In the genomic region with DNA sequence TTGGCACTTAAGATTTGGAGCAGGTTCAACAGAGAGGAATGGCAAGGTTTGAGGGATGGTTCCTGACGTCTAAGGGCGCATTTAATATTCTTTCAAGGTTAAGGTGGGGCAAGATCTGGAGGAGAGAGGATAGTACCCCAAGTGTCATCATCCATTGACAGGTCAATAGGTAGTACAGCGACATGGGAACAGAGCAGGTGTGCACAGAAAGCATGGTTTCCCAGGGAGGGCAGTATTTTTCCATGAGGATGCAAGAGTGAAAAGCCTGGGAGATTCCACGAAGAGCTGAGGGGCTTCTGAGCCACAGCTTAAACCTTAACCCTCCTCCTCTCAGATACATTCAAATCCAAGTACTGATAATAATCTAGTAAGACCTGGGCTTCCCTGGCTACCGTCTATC, we compare ENCODE assay signal across 12 cellular contexts. TPM values are rescaled to one million over a fixed set of nuclear protein-coding genes. Genes with fewer than 3 reads are reported as not detected.
DNase-seq lines count a peak whose midpoint lies in the region; ATAC-seq and TF ChIP-seq lines count a peak whose summit lies in the region.
"Had no signal": no experiment of that assay in that cellular context is flagged by ENCODE, and none has a peak within 500 bp of the region (broad histone marks: within the 10 kb centered on the region; RNA-seq: fewer than 3 reads in every experiment).

No MANE protein-coding gene starts in this region.

- no peaks in the 10 kb centered on the region for H3K9me3 ChIP-seq in adrenal gland (replicated peaks in 1 of 3)
- no peaks in the 10 kb centered on the region for H3K9me3 ChIP-seq in mesenchymal stem cell (ENCODE audit: control insufficient read depth, low read length)
- no peaks in the 10 kb centered on the region for H3K9me3 ChIP-seq in suprapubic skin

- peak overlapping the region; percentile 72 for H3K4me3 Mint-ChIP-seq in activated CD8-positive, alpha-beta memory T cell treated with anti-CD3 and anti-CD28 coated beads, Interleukin-2, amount 10 ng/mL, durations not matched to agents 7 days and 5 days

- H2BK5ac ChIP-seq in mesenchymal stem cell (ENCODE audit: low read depth, low read length, poor library complexity, severe bottlenecking) = no peak overlapping the region

- TF ChIP-seq CTCF in adrenal gland (IDR thresholded peaks at IDR 0.05) = no peak
- no peak for TF ChIP-seq CTCF in suprapubic skin (IDR thresholded peaks at IDR 0.05)

- WGBS in adrenal gland, 4 donors = 63 to 90% (median 83%) methylated on average over 5 of the region's 5 CpGs
- 74% methylated on average over 5 of the region's 5 CpGs for WGBS in mesenchymal stem cell
- 68% methylated on average over 5 of the region's 5 CpGs for WGBS in suprapubic skin

- no peak overlapping the region for H2AFZ ChIP-seq in mesenchymal stem cell (ENCODE audit: low read depth, low read length)

- H2BK15ac ChIP-seq in mesenchymal stem cell (ENCODE audit: low read depth, poor library complexity, severe bottlenecking) = no peak overlapping the region

- no peak overlapping the region for H3K23ac ChIP-seq in mesenchymal stem cell (ENCODE audit: low read length in 2 of 2)

- peak overlapping the region in 3 of 4 donors; percentile 22 to 67 (median 43) for H3K4me3 ChIP-seq in adrenal gland
- peak overlapping the region in 1 of 2 experiments; percentile 81 for H3K4me3 ChIP-seq in mesenchymal stem cell (ENCODE audit: insufficient read depth in 1 of 2, low read depth in 1 of 2, low read length in 2 of 2)
- H3K4me3 ChIP-seq in suprapubic skin = peak overlapping the region; percentile 53

- H3K4ac ChIP-seq in mesenchymal stem cell (ENCODE audit: low read depth in 1 of 2, low read length in 2 of 2) = no peak overlapping the region

- H3K36me3 Mint-ChIP-seq in activated CD8-positive, alpha-beta memory T cell treated with anti-CD3 and anti-CD28 coated beads, Interleukin-2, amount 10 ng/mL, durations not matched to agents 7 days and 5 days = no peaks in the 10 kb centered on the region

- peaks cover 40% of the 10 kb centered on the region for H3K27me3 Mint-ChIP-seq in activated CD8-positive, alpha-beta memory T cell treated with anti-CD3 and anti-CD28 coated beads, Interleukin-2, amount 10 ng/mL, durations not matched to agents 7 days and 5 days

- no peak for DNase-seq in activated CD8-positive, alpha-beta memory T cell treated with anti-CD3 and anti-CD28 coated beads, Interleukin-2, amount 10 ng/mL, durations not matched to agents 7 days and 5 days
- no peak for DNase-seq in activated CD8-positive, alpha-beta memory T cell treated with anti-CD3 and anti-CD28 coated beads, Interleukin-2, amount 50 U/mL, for 48 hours
- DNase-seq in adrenal gland = no peak
- no peak for DNase-seq in mesenchymal stem cell
- DNase-seq in suprapubic skin (ENCODE audit: low spot score in 2 of 2) = no peak
- DNase-seq in NCI-H1436 treated with DMSO at 0.1 percent for 48 hours (lab: John Stamatoyannopoulos, UW) = no peak
- no peak for DNase-seq in AG08396 (ENCODE audit: low spot score)
- DNase-seq: activated CD4-positive, alpha-beta T cell treated with anti-CD3 and anti-CD28 coated beads, Interleukin-2, amount 50 U/mL, for 4 hours; NCI-H2029 treated with DMSO at 0.1 percent for 48 hours had no signal

- intact Hi-C loops in adrenal gland (cut with DNase I) = no loop called here

- no peaks in the 10 kb centered on the region for H3K9me3 Mint-ChIP-seq in activated CD8-positive, alpha-beta memory T cell treated with anti-CD3 and anti-CD28 coated beads, Interleukin-2, amount 10 ng/mL, durations not matched to agents 7 days and 5 days (ENCODE audit: low read depth)

- H3K36me3 ChIP-seq in adrenal gland (replicated peaks in 1 of 2) (no peaks in the 10 kb centered on the region), mesenchymal stem cell (ENCODE audit: control insufficient read depth in 1 of 2, insufficient read depth in 2 of 2, low read depth in 1 of 2, low read length in 2 of 2) (peaks cover 0 to 5% of the 10 kb centered on the region in 2 experiments), suprapubic skin (no peaks in the 10 kb centered on the region)
- H3K36me3 ChIP-seq: cardiac muscle cell had no signal

- no peak for TF ChIP-seq POLR2A in adrenal gland (IDR thresholded peaks at IDR 0.05)
- no peak for TF ChIP-seq POLR2A in suprapubic skin (IDR thresholded peaks at IDR 0.05)

- no peak for TF ChIP-seq EP300 in suprapubic skin (IDR thresholded peaks at IDR 0.05)

- no peak overlapping the region for H4K91ac ChIP-seq in mesenchymal stem cell (ENCODE audit: low read length)

- H2BK12ac ChIP-seq in mesenchymal stem cell (ENCODE audit: low read length in 2 of 2) = no peak overlapping the region

- no peak for ATAC-seq in activated CD8-positive, alpha-beta memory T cell treated with anti-CD3 and anti-CD28 coated beads, Interleukin-2, amount 10 ng/mL, durations not matched to agents 7 days and 5 days
- ATAC-seq in HG02973 (IDR thresholded peaks at IDR 0.05; ENCODE audit: unreplicated experiment) = no peak

- H3K4me1 Mint-ChIP-seq in activated CD8-positive, alpha-beta memory T cell treated with anti-CD3 and anti-CD28 coated beads, Interleukin-2, amount 10 ng/mL, durations not matched to agents 7 days and 5 days = peaks cover 14% of the 10 kb centered on the region

- peak overlapping the region; percentile 48 for H3K4me2 ChIP-seq in mesenchymal stem cell (ENCODE audit: low read length, poor library complexity, severe bottlenecking)

- H3K9ac ChIP-seq in mesenchymal stem cell (ENCODE audit: low read length) = peak overlapping the region; percentile 47

- H3K27ac ChIP-seq in adrenal gland (no peak overlapping the region), mesenchymal stem cell (ENCODE audit: low read length, poor library complexity, severe bottlenecking) (no peak overlapping the region), suprapubic skin (no peak overlapping the region)
- H3K27ac ChIP-seq: cardiac muscle cell, RWPE1 had no signal

- CTCF ChIA-PET in activated CD8-positive, alpha-beta memory T cell treated with anti-CD3 and anti-CD28 coated beads, Interleukin-2, amount 10 ng/mL, durations not matched to agents 7 days and 5 days (lab: Charles Lee) = interaction anchor here (0.8 to 1.0 kb wide), 2 partner anchors 29 to 33 kb away, joined by 4 to 5 read pairs; no protein-coding TSS in a partner anchor

- no peak overlapping the region for H3K14ac ChIP-seq in mesenchymal stem cell (ENCODE audit: low read length in 2 of 2)

- no peak overlapping the region for H3K18ac ChIP-seq in mesenchymal stem cell (ENCODE audit: low read depth in 1 of 2, low read length in 2 of 2)

- H2BK120ac ChIP-seq in mesenchymal stem cell (ENCODE audit: low read depth, low read length) = no peak overlapping the region

- H3K79me1 ChIP-seq in mesenchymal stem cell (replicated peaks; ENCODE audit: low read length, poor library complexity, severe bottlenecking) = no peaks in the 10 kb centered on the region

- no peak overlapping the region for H2AK5ac ChIP-seq in mesenchymal stem cell (ENCODE audit: low read length, severe bottlenecking)

- H3K27ac Mint-ChIP-seq in activated CD8-positive, alpha-beta memory T cell treated with anti-CD3 and anti-CD28 coated beads, Interleukin-2, amount 10 ng/mL, durations not matched to agents 7 days and 5 days = no peak overlapping the region

- H3K4me1 ChIP-seq in adrenal gland (replicated peaks in 1 of 2) (peaks cover 0 to 6% of the 10 kb centered on the region in 2 donors), mesenchymal stem cell (ENCODE audit: control insufficient read depth, insufficient read depth, low read depth, low read length) (peaks cover 16% of the 10 kb centered on the region), suprapubic skin (peaks cover 14% of the 10 kb centered on the region)

- H3K27me3 ChIP-seq in adrenal gland = no peaks in the 10 kb centered on the region
- H3K27me3 ChIP-seq in mesenchymal stem cell (ENCODE audit: control insufficient read depth in 1 of 2, insufficient read depth in 1 of 2, low read length in 2 of 2) = peaks cover 1 to 25% of the 10 kb centered on the region in 2 experiments
- H3K27me3 ChIP-seq in suprapubic skin = no peaks in the 10 kb centered on the region

- no peak overlapping the region for H4K8ac ChIP-seq in mesenchymal stem cell (ENCODE audit: low read length)

RNA-seq across cellular contexts. Expression of a gene that starts 9.1 kb away (rescaled TPM):
- 1 to 10 TPM; 3.0 to 4.0 TPM for total RNA-seq in activated CD8-positive, alpha-beta memory T cell treated with anti-CD3 and anti-CD28 coated beads, Interleukin-2, amount 10 ng/mL, durations not matched to agents 7 days and 5 days
- total RNA-seq in adrenal gland (10 to 100 TPM in 6 of 8 donors, 1 to 10 TPM in 2; 7.5 to 21.6 (median 13.3) TPM), suprapubic skin (1 to 10 TPM; 4.0 to 10.0 (median 7.0) TPM)
- 1 to 10 TPM; 4.3 to 9.2 (median 7.4) TPM for polyA plus RNA-seq in adrenal gland
- 3.5 TPM for polyA plus RNA-seq in mesenchymal stem cell (2013, experiment 1 of 2)
- polyA plus RNA-seq in mesenchymal stem cell (2013, experiment 2 of 2) = 2.9 TPM

RNA-seq across cellular contexts. Expression of a gene that starts 27.2 kb away (rescaled TPM):
- total RNA-seq in activated CD8-positive, alpha-beta memory T cell treated with anti-CD3 and anti-CD28 coated beads, Interleukin-2, amount 10 ng/mL, durations not matched to agents 7 days and 5 days = 10 to 100 TPM; 52.6 to 61.7 TPM
- 10 to 100 TPM; 12.3 to 37.3 (median 26.1) TPM for total RNA-seq in adrenal gland
- 100 to 1,000 TPM in 2 of 3 donors, 10 to 100 TPM in 1; 17.8 to 131 (median 110) TPM for polyA plus RNA-seq in adrenal gland
- polyA plus RNA-seq in mesenchymal stem cell (2013, experiment 1 of 2) = 19.8 TPM
- 20.1 TPM for polyA plus RNA-seq in mesenchymal stem cell (2013, experiment 2 of 2)
- 10 to 100 TPM; 36.3 to 82.6 (median 49.6) TPM for total RNA-seq in suprapubic skin

RNA-seq across cellular contexts. Expression of a gene that starts 57.7 kb away (rescaled TPM):
- total RNA-seq in activated CD8-positive, alpha-beta memory T cell treated with anti-CD3 and anti-CD28 coated beads, Interleukin-2, amount 10 ng/mL, durations not matched to agents 7 days and 5 days = 10 to 100 TPM in 1 of 2 experiments, 1 to 10 TPM in 1; 9.1 to 11.5 TPM
- total RNA-seq in adrenal gland (10 to 100 TPM in 1 of 8 donors, 1 to 10 TPM in 7; 2.5 to 11.4 (median 5.5) TPM), suprapubic skin (100 to 1,000 TPM in 1 of 4 donors, 10 to 100 TPM in 3; 24.3 to 105 (median 85.9) TPM)
- polyA plus RNA-seq in adrenal gland = 1 to 10 TPM; 1.3 to 7.1 (median 4.7) TPM
- 1.1 TPM for polyA plus RNA-seq in mesenchymal stem cell (2013, experiment 1 of 2)
- 1.1 TPM for polyA plus RNA-seq in mesenchymal stem cell (2013, experiment 2 of 2)
